In genomic region chr2:90069290-90069894, GRCh38 we compare ENCODE assay signal across 8 cellular contexts.
DNase-seq lines count a peak whose midpoint lies in the region; ATAC-seq and TF ChIP-seq lines count a peak whose summit lies in the region.

No MANE protein-coding gene starts in this region.

- no peak overlapping the region for H3K4me3 Mint-ChIP-seq in activated T-cell treated with anti-CD3 and anti-CD28 coated beads, Interleukin-2, amount 50 U/mL, for 72 hours
- no peak overlapping the region for H3K4me3 Mint-ChIP-seq in activated T-cell treated with anti-CD3 and anti-CD28 coated beads, Interleukin-2, amount 50 U/mL, for 24 hours
- H3K4me3 Mint-ChIP-seq in HFFc6 = no peak overlapping the region

- no peak overlapping the region for H2AFZ ChIP-seq in OCI-LY1 (ENCODE audit: low read length)

- no peaks in the 10 kb centered on the region for H3K9me2 ChIP-seq in OCI-LY1 (ENCODE audit: low read depth, low read length)

- ATAC-seq in activated T-cell treated with anti-CD3 and anti-CD28 coated beads, Interleukin-2, amount 50 U/mL, for 72 hours (replicated peaks in 1 of 2) = no peak

- no peaks in the 10 kb centered on the region for H3K36me3 ChIP-seq in OCI-LY1 (ENCODE audit: insufficient read depth, low read length)

- no peaks in the 10 kb centered on the region for H3K36me3 Mint-ChIP-seq in activated T-cell treated with anti-CD3 and anti-CD28 coated beads, Interleukin-2, amount 50 U/mL, for 72 hours (ENCODE audit: insufficient read depth in 2 of 2)
- no peaks in the 10 kb centered on the region for H3K36me3 Mint-ChIP-seq in activated T-cell treated with anti-CD3 and anti-CD28 coated beads, Interleukin-2, amount 50 U/mL, for 24 hours (ENCODE audit: low read depth)
- H3K36me3 Mint-ChIP-seq in HFFc6 (ENCODE audit: low read depth) = no peaks in the 10 kb centered on the region

- TF ChIP-seq CTCF in HFFc6 (IDR thresholded peaks at IDR 0.05) = peak; percentile 80
- TF ChIP-seq CTCF in OCI-LY1 (IDR thresholded peaks at IDR 0.05; ENCODE audit: low read length) = peak; percentile 96
- peak; percentile 47 for TF ChIP-seq CTCF in fibroblast of villous mesenchyme (IDR thresholded peaks at IDR 0.05; ENCODE audit: insufficient read depth, low read depth, low read length)

- no peak overlapping the region for H3K4me2 ChIP-seq in OCI-LY1 (ENCODE audit: low read length)

- no peak overlapping the region for H3K27ac ChIP-seq in OCI-LY1 (ENCODE audit: low read depth, low read length, poor library complexity, severe bottlenecking)

- no peaks in the 10 kb centered on the region for H3K9me3 ChIP-seq in OCI-LY1 (ENCODE audit: low read length)

- DNase-seq in activated T-cell treated with anti-CD3 and anti-CD28 coated beads, Interleukin-2, amount 50 U/mL, for 72 hours = peak; percentile 6 to 7
- no peak for DNase-seq in activated T-cell treated with anti-CD3 and anti-CD28 coated beads, Interleukin-2, amount 50 U/mL, for 24 hours
- DNase-seq in HFFc6 (peak; percentile 3), fibroblast of villous mesenchyme (ENCODE audit: low read depth) (no peak), stromal cell of bone marrow (ENCODE audit: low read depth) (peak; percentile 3), OCI-M2 (lab: John Stamatoyannopoulos, UW; ENCODE audit: unreplicated experiment) (no peak)
- no peak for DNase-seq in activated CD8-positive, alpha-beta memory T cell treated with anti-CD3 and anti-CD28 coated beads for 24 hours

- H3F3A ChIP-seq in OCI-LY1 (ENCODE audit: insufficient read depth, low read length) = no peaks in the 10 kb centered on the region

- H3K27ac Mint-ChIP-seq in activated T-cell treated with anti-CD3 and anti-CD28 coated beads, Interleukin-2, amount 50 U/mL, for 72 hours = no peak overlapping the region
- H3K27ac Mint-ChIP-seq in activated T-cell treated with anti-CD3 and anti-CD28 coated beads, Interleukin-2, amount 50 U/mL, for 24 hours = no peak overlapping the region
- H3K27ac Mint-ChIP-seq in HFFc6 = no peak overlapping the region

- no peaks in the 10 kb centered on the region for H4K20me1 ChIP-seq in OCI-LY1 (ENCODE audit: insufficient read depth, low read length)

- H3K4me3 ChIP-seq in OCI-LY1 (ENCODE audit: low read depth, low read length, poor library complexity, severe bottlenecking) (no peak overlapping the region), fibroblast of villous mesenchyme (ENCODE audit: low read depth, low read length) (no peak overlapping the region)

- no peaks in the 10 kb centered on the region for H3K27me3 ChIP-seq in OCI-LY1 (ENCODE audit: insufficient read depth, low read length)

- H3K4me1 Mint-ChIP-seq in activated T-cell treated with anti-CD3 and anti-CD28 coated beads, Interleukin-2, amount 50 U/mL, for 72 hours (ENCODE audit: low read depth) = no peaks in the 10 kb centered on the region
- no peaks in the 10 kb centered on the region for H3K4me1 Mint-ChIP-seq in activated T-cell treated with anti-CD3 and anti-CD28 coated beads, Interleukin-2, amount 50 U/mL, for 24 hours (ENCODE audit: low read depth)
- no peaks in the 10 kb centered on the region for H3K4me1 Mint-ChIP-seq in HFFc6 (ENCODE audit: low read depth)

- H3K79me2 ChIP-seq in OCI-LY1 (ENCODE audit: insufficient read depth, low read length) = no peaks in the 10 kb centered on the region

- peaks cover 4% of the 10 kb centered on the region for H3K4me1 ChIP-seq in OCI-LY1 (ENCODE audit: insufficient read depth, low read length, severe bottlenecking)

- no peak overlapping the region for H3K9ac ChIP-seq in OCI-LY1 (ENCODE audit: low read length)

- no peaks in the 10 kb centered on the region for H3K9me3 Mint-ChIP-seq in activated T-cell treated with anti-CD3 and anti-CD28 coated beads, Interleukin-2, amount 50 U/mL, for 72 hours
- H3K9me3 Mint-ChIP-seq in activated T-cell treated with anti-CD3 and anti-CD28 coated beads, Interleukin-2, amount 50 U/mL, for 24 hours = peaks cover 6% of the 10 kb centered on the region
- no peaks in the 10 kb centered on the region; the same call in 1 of the 2 replicates for H3K9me3 Mint-ChIP-seq in HFFc6

- no peaks in the 10 kb centered on the region for H3K27me3 Mint-ChIP-seq in activated T-cell treated with anti-CD3 and anti-CD28 coated beads, Interleukin-2, amount 50 U/mL, for 72 hours (ENCODE audit: low read depth)
- no peaks in the 10 kb centered on the region for H3K27me3 Mint-ChIP-seq in activated T-cell treated with anti-CD3 and anti-CD28 coated beads, Interleukin-2, amount 50 U/mL, for 24 hours
- H3K27me3 Mint-ChIP-seq in HFFc6 (ENCODE audit: insufficient read depth) = peaks cover 5% of the 10 kb centered on the region; the same call in 1 of the 2 replicates

Comparison
In these comparisons a context has a peak if more than half of its experiments do, and no peak if none do; other contexts are left out.
1. DNase-seq: peak in activated T-cell treated with anti-CD3 and anti-CD28 coated beads, Interleukin-2, amount 50 U/mL, for 72 hours (2 of 2), HFFc6 (single experiment) and stromal cell of bone marrow (single experiment); none in activated T-cell treated with anti-CD3 and anti-CD28 coated beads, Interleukin-2, amount 50 U/mL, for 24 hours (single experiment), fibroblast of villous mesenchyme (single experiment), activated CD8-positive, alpha-beta memory T cell treated with anti-CD3 and anti-CD28 coated beads for 24 hours (single experiment) and OCI-M2 (single experiment).
2. Peak in every context shown above with its lines, with median percentiles within 50 percentile points of each other: CTCF ChIP-seq.